In the genomic region with DNA sequence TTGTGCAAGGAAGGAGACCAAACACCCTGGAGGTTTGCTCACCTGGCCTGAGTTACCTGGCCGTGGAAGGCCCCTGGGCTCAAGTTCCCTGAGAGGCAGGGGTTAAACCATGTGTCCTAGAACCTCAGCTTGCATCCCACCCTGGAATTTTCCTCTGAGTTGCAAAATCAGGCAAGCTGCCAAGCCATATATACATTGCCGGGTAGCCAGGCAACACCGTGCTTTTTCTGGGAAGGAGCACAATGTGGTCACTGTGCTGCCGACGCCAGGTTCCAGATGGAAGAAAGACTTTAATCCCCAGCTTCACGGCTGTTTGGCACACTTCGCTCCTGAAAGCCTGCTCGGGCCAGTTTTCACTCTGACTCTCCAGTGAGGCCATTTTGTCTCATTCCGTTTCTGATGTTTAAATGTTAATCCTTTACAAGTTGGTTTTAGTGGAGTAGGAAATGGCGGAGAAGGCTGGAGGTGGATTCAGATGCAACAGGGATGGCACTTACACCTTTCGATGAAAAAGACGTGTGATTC, we compare ENCODE assay signal across 22 cellular contexts.
DNase-seq lines count a peak whose midpoint lies in the region; ATAC-seq and TF ChIP-seq lines count a peak whose summit lies in the region.
"Had no signal": no experiment of that assay in that cellular context is flagged by ENCODE, and none has a peak within 500 bp of the region (broad histone marks: within the 10 kb centered on the region; RNA-seq: fewer than 3 reads in every experiment).

No MANE protein-coding gene starts in this region.

- CTCF ChIA-PET in A673 (lab: Charles Lee) = no interaction called here

- 41 to 47% methylated on average over 12 of the region's 12 CpGs for WGBS in heart right ventricle, 2 donors

- H3K27me3 ChIP-seq in A673 (replicated peaks; ENCODE audit: insufficient read depth, low read depth, low read length, poor library complexity) (no peaks in the 10 kb centered on the region), SJCRH30 (no peaks in the 10 kb centered on the region), heart right ventricle (no peaks in the 10 kb centered on the region)
- H3K27me3 ChIP-seq: BLaER1 had no signal

- BruUV-seq in A673 (replicated peaks; lab: Mats Ljungman, UMichigan) = no TSS peak

- TF ChIP-seq CTCF in A673 (conservative IDR thresholded peaks at IDR 0.05; ENCODE audit: low read depth, low read length) (no peak), heart right ventricle (IDR thresholded peaks at IDR 0.05) (no peak)

- no peaks in the 10 kb centered on the region for H3K9me3 ChIP-seq in A673 (ENCODE audit: low read depth, low read length, poor library complexity, severe bottlenecking)
- H3K9me3 ChIP-seq in SJCRH30 (replicated peaks) = no peaks in the 10 kb centered on the region
- H3K9me3 ChIP-seq in heart right ventricle = peaks cover 0 to 45% (median 0%) of the 10 kb centered on the region in 11 donors
- H3K9me3 ChIP-seq: BLaER1, HAP-1 had no signal

- no peak for ATAC-seq in HG03520 (IDR thresholded peaks at IDR 0.05; ENCODE audit: unreplicated experiment)
- ATAC-seq in heart right ventricle = no peak
- ATAC-seq: A549, SK-N-SH treated with all-trans-retinoic acid at 6 μM for 48 hours, T-cell had no signal

- H3K27ac ChIP-seq in A673 (ENCODE audit: low read depth, low read length, poor library complexity, severe bottlenecking) (no peak overlapping the region), SJCRH30 (peak overlapping the region; percentile 96), heart right ventricle (no peak overlapping the region)
- H3K27ac ChIP-seq: A549, BLaER1 had no signal

- no peak overlapping the region for H3K4me3 ChIP-seq in A673 (ENCODE audit: low read depth, low read length, poor library complexity, severe bottlenecking)
- peak overlapping the region; percentile 46 for H3K4me3 ChIP-seq in SJCRH30
- no peak overlapping the region for H3K4me3 ChIP-seq in heart right ventricle
- H3K4me3 ChIP-seq: A549, BLaER1, HAP-1 had no signal

- intact Hi-C loops in A673 (cut with micrococcal nuclease; ENCODE audit: unreplicated experiment) (no loop called here), heart right ventricle (cut with DNase I) (no loop called here)

- POLR2A ChIA-PET in A673 (lab: Charles Lee; ENCODE audit: low non-redundant PET) = no interaction called here

- H3K36me3 ChIP-seq in A673 (ENCODE audit: insufficient read depth, low read length, poor library complexity, severe bottlenecking) (no peaks in the 10 kb centered on the region), SJCRH30 (no peaks in the 10 kb centered on the region), heart right ventricle (no peaks in the 10 kb centered on the region)
- H3K36me3 ChIP-seq: BLaER1, HAP-1 had no signal

- DNase-seq in A673 (ENCODE audit: low spot score) = peak; percentile 24
- peak; percentile 77 for DNase-seq in Daoy (ENCODE audit: low read depth)
- DNase-seq in SJCRH30 = peak; percentile 98 to 99
- peak; percentile 24 for DNase-seq in mesenteric fat pad (ENCODE audit: low spot score)
- no peak for DNase-seq in heart right ventricle
- no peak for DNase-seq in NCI-H2171 treated with DMSO at 0.1 percent for 48 hours (lab: John Stamatoyannopoulos, UW)
- DNase-seq: CD4-positive, alpha-beta memory T cell; DMS79; Kasumi-1; MM.1S; NCI-H1694 treated with DMSO at 0.1 percent for 48 hours; NCI-H2171; NCI-H446; NCI-H526 treated with DMSO at 0.1 percent for 48 hours; OCI-M1; SHP77 treated with DMSO at 0.1 percent for 48 hours; T-cell had no signal

- H3K4me1 ChIP-seq in A673 (ENCODE audit: insufficient read depth, low read length, poor library complexity, severe bottlenecking) (no peaks in the 10 kb centered on the region), SJCRH30 (peaks cover 44% of the 10 kb centered on the region), heart right ventricle (no peaks in the 10 kb centered on the region)
- H3K4me1 ChIP-seq: A549, BLaER1, HAP-1 had no signal

Comparison
In these comparisons a context has a peak if more than half of its experiments do, and no peak if none do; other contexts are left out.
1. DNase-seq: peak in A673 (single experiment), Daoy (single experiment), SJCRH30 (2 of 2) and mesenteric fat pad (single experiment); none in heart right ventricle (0 of 2) and NCI-H2171 treated with DMSO at 0.1 percent for 48 hours (single experiment).